8 cellular contexts compared by ENCODE assay signal in genomic region chr1:11980676-11980972, GRCh38. TPM values are rescaled to one million over a fixed set of nuclear protein-coding genes. Genes with fewer than 3 reads are reported as not detected.
DNase-seq lines count a peak whose midpoint lies in the region; ATAC-seq and TF ChIP-seq lines count a peak whose summit lies in the region.

No MANE protein-coding gene starts in this region.

- H3K9me3 ChIP-seq in body of pancreas, result no peaks in the 10 kb centered on the region

- peak; percentile 4 for DNase-seq in stimulated activated CD8-positive, alpha-beta memory T cell treated with anti-CD3 and anti-CD28 coated beads, Interleukin-7, amount 100 ng/mL, for 24 hours (ENCODE audit: low read depth)
- DNase-seq in stimulated activated CD8-positive, alpha-beta memory T cell treated with anti-CD3 and anti-CD28 coated beads, Interleukin-4, amount 100 ng/mL, for 48 hours, result no peak
- DNase-seq in body of pancreas, result no peak
- DNase-seq in mesendoderm, result no peak
- DNase-seq in NCI-H187 (lab: John Stamatoyannopoulos, UW), result no peak
- DNase-seq in LoVo (ENCODE audit: low spot score), result no peak
- no peak for DNase-seq in NCI-H526 (lab: John Stamatoyannopoulos, UW)

- peak overlapping the region; percentile 79 for H3K18ac ChIP-seq in mesendoderm (ENCODE audit: low read length)

- no peak for TF ChIP-seq CTCF in body of pancreas (IDR thresholded peaks at IDR 0.05)

- H2BK15ac ChIP-seq in mesendoderm (replicated peaks; ENCODE audit: low read depth), result no peak overlapping the region

- peak overlapping the region; percentile 99 for H3K4me2 ChIP-seq in mesendoderm (ENCODE audit: low read length)

- no peak overlapping the region for H3K23ac ChIP-seq in mesendoderm (ENCODE audit: low read length)

- no peak for TF ChIP-seq POLR2A in body of pancreas (IDR thresholded peaks at IDR 0.05)

- H3K4me1 ChIP-seq in body of pancreas (peaks cover 27% of the 10 kb centered on the region), mesendoderm (ENCODE audit: control insufficient read depth, low read depth, low read length) (no peaks in the 10 kb centered on the region)

- H2AK5ac ChIP-seq in mesendoderm (ENCODE audit: low read length), result no peak overlapping the region

- H3K4me3 ChIP-seq in body of pancreas (peak overlapping the region; percentile 73 to 92), mesendoderm (ENCODE audit: low read length) (peak overlapping the region; percentile 98)

- peak overlapping the region; percentile 31 for H4K8ac ChIP-seq in mesendoderm (ENCODE audit: low read depth, low read length)

- H3K9ac ChIP-seq in mesendoderm (ENCODE audit: low read length), result peak overlapping the region; percentile 95

- H3K4ac ChIP-seq in mesendoderm (ENCODE audit: low read depth, low read length), result no peak overlapping the region

- H4K5ac ChIP-seq in mesendoderm (ENCODE audit: low read length), result no peak overlapping the region

- peak overlapping the region; percentile 95 for H3K56ac ChIP-seq in mesendoderm (ENCODE audit: low read length)

- H3K36me3 ChIP-seq in body of pancreas (replicated peaks in 1 of 2; ENCODE audit: insufficient read depth in 1 of 2, low read depth in 2 of 2) (peaks cover 0 to 6% of the 10 kb centered on the region in 2 donors), mesendoderm (ENCODE audit: control insufficient read depth, insufficient read depth, low read length) (peaks cover 7% of the 10 kb centered on the region)

- WGBS in body of pancreas, 2 donors, result 0 to 1% methylated on average over 12 of the region's 12 CpGs
- WGBS in mesendoderm (ENCODE audit: extremely low coverage, insufficient coverage, low lambda C conversion rate), result no CpG with 5 or more reads among the region's 12 CpGs

- no peak overlapping the region for H2BK120ac ChIP-seq in mesendoderm (ENCODE audit: low read depth, low read length)

- peaks cover 21% of the 10 kb centered on the region for H3K79me1 ChIP-seq in mesendoderm (ENCODE audit: low read length)

- H3K27me3 ChIP-seq in body of pancreas (no peaks in the 10 kb centered on the region), mesendoderm (ENCODE audit: insufficient read depth, low read length, poor library complexity) (no peaks in the 10 kb centered on the region)

- ATAC-seq in body of pancreas, result no peak
- no peak for ATAC-seq in HG03175 (IDR thresholded peaks at IDR 0.05; ENCODE audit: unreplicated experiment)

- H3K27ac ChIP-seq in body of pancreas (peak overlapping the region; percentile 77 to 96 (median 95)), mesendoderm (ENCODE audit: low read depth, low read length) (peak overlapping the region; percentile 35)

- intact Hi-C loops in body of pancreas (cut with DNase I), result no loop called here

- no peak overlapping the region for H2BK5ac ChIP-seq in mesendoderm (ENCODE audit: low read length)

- peaks cover 34% of the 10 kb centered on the region for H3K79me2 ChIP-seq in mesendoderm (ENCODE audit: control insufficient read depth, insufficient read depth, low read length)

RNA-seq across cellular contexts. Expression of gene MFN2, which starts 0.4 kb away (rescaled TPM):
- total RNA-seq in body of pancreas, result 10 to 100 TPM; 20.1 to 20.8 TPM
- polyA plus RNA-seq in mesendoderm (2013, experiment 1 of 2), result 42.4 TPM
- 41.1 TPM for polyA plus RNA-seq in mesendoderm (2013, experiment 2 of 2)

RNA-seq across cellular contexts. Expression of gene MIIP, which starts 38.7 kb away (rescaled TPM):
- 10 to 100 TPM; 23.7 to 25.9 TPM for total RNA-seq in body of pancreas
- 36.6 TPM for polyA plus RNA-seq in mesendoderm (2013, experiment 1 of 2)
- polyA plus RNA-seq in mesendoderm (2013, experiment 2 of 2), result 38.8 TPM

RNA-seq across cellular contexts. Expression of gene PLOD1, which starts 46.1 kb away (rescaled TPM):
- 10 to 100 TPM; 30.9 to 39.6 TPM for total RNA-seq in body of pancreas
- 32.1 TPM for polyA plus RNA-seq in mesendoderm (2013, experiment 1 of 2)
- 32.6 TPM for polyA plus RNA-seq in mesendoderm (2013, experiment 2 of 2)

RNA-seq across cellular contexts. Expression of gene KIAA2013, which starts 54.4 kb away (rescaled TPM):
- 10 to 100 TPM; 67.7 to 87.0 TPM for total RNA-seq in body of pancreas
- polyA plus RNA-seq in mesendoderm (2013, experiment 1 of 2), result 25.8 TPM
- polyA plus RNA-seq in mesendoderm (2013, experiment 2 of 2), result 26.2 TPM
